In the genomic region with DNA sequence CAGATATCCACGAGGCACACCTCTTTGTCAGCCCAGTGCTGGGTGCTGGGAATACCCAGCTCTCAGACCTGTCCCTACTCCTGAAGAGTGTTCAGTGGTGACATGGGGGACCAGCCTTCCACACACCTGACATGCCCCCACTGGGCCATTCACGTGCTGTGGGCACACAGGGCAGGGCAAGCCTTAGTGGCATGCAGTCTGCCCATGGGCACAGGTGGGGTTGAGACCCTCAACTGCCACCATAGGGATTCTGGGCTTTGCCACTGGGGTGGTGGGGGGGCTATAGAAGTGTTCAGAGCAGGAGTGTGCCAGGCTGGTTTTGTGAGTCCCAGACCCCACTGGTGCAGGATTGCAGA, we compare ENCODE assay signal across 21 cellular contexts. TPM values are rescaled to one million over a fixed set of nuclear protein-coding genes. Genes with fewer than 3 reads are reported as not detected.
DNase-seq lines count a peak whose midpoint lies in the region; ATAC-seq lines count a peak whose summit lies in the region.
"Had no signal": no experiment of that assay in that cellular context is flagged by ENCODE, and none has a peak within 500 bp of the region (broad histone marks: within the 10 kb centered on the region; RNA-seq: fewer than 3 reads in every experiment).

No MANE protein-coding gene starts in this region.

- H3K27ac Mint-ChIP-seq in naive thymus-derived CD4-positive, alpha-beta T cell, result no peak overlapping the region
- H3K27ac Mint-ChIP-seq: CD8-positive, alpha-beta T cell; HFFc6 had no signal

- no peaks in the 10 kb centered on the region for H3K9me3 ChIP-seq in naive thymus-derived CD4-positive, alpha-beta T cell (ENCODE audit: control insufficient read depth in 2 of 3, low read length in 3 of 3)
- H3K9me3 ChIP-seq in aorta (ENCODE audit: control insufficient read depth, low read length), result no peaks in the 10 kb centered on the region

- no peaks in the 10 kb centered on the region for H3K4me1 ChIP-seq in naive thymus-derived CD4-positive, alpha-beta T cell (ENCODE audit: control insufficient read depth in 2 of 2, insufficient read depth in 2 of 2, low read length in 2 of 2)
- H3K4me1 ChIP-seq in aorta (ENCODE audit: control insufficient read depth in 1 of 2, insufficient read depth in 2 of 2, low read length in 2 of 2), result no peaks in the 10 kb centered on the region

- no peaks in the 10 kb centered on the region for H3K27me3 Mint-ChIP-seq in naive thymus-derived CD4-positive, alpha-beta T cell

- no peaks in the 10 kb centered on the region for H3K27me3 ChIP-seq in naive thymus-derived CD4-positive, alpha-beta T cell (ENCODE audit: control insufficient read depth in 2 of 2, insufficient read depth in 2 of 2, low read length in 2 of 2)
- H3K27me3 ChIP-seq in aorta (ENCODE audit: control insufficient read depth in 1 of 2, insufficient read depth in 2 of 2, low read length in 1 of 2), result no peaks in the 10 kb centered on the region
- H3K27me3 ChIP-seq: BLaER1 treated with 17β-estradiol and CSF1 and Interleukin-3, amounts not matched to agents 10 nM and 100 nM had no signal

- peaks cover 0 to 3% (median 0%) of the 10 kb centered on the region in 11 donors for H3K9me3 Mint-ChIP-seq in naive thymus-derived CD4-positive, alpha-beta T cell
- H3K9me3 Mint-ChIP-seq: CD8-positive, alpha-beta T cell had no signal

- DNase-seq in Right ventricle myocardium superior (peak; percentile 29), cardiac septum (ENCODE audit: low spot score) (no peak), aorta (no peak)
- DNase-seq in naive thymus-derived CD4-positive, alpha-beta T cell, result no peak
- DNase-seq in stimulated activated naive CD8-positive, alpha-beta T cell treated with anti-CD3 and anti-CD28 coated beads, Interleukin-15, Interleukin-2, amounts not matched to agents 100 U/mL and 50 U/mL, for 24 hours, result no peak
- no peak for DNase-seq in central memory CD4-positive, alpha-beta T cell
- DNase-seq: 8988T; Calu3; CD8-positive, alpha-beta T cell; DMS79 treated with DMSO at 0.1 percent for 48 hours; GF-D8; GOT3; H7; HFFc6; IMR-90 had no signal

- ATAC-seq in Right ventricle myocardium superior (ENCODE audit: poor library complexity) (no peak), aorta (ENCODE audit: low FRiP score) (peak; percentile 29), GM21576 (IDR thresholded peaks at IDR 0.05; ENCODE audit: unreplicated experiment) (no peak), HG02870 (IDR thresholded peaks at IDR 0.05; ENCODE audit: unreplicated experiment) (no peak)
- peak; percentile 14 for ATAC-seq in naive thymus-derived CD4-positive, alpha-beta T cell
- ATAC-seq in stimulated activated naive CD8-positive, alpha-beta T cell treated with anti-CD3 and anti-CD28 coated beads, Interleukin-15, Interleukin-2, amounts not matched to agents 100 U/mL and 50 U/mL, for 24 hours, result peak; percentile 6
- ATAC-seq: CD8-positive, alpha-beta T cell; HCT116 had no signal

- H3K27ac ChIP-seq in naive thymus-derived CD4-positive, alpha-beta T cell (ENCODE audit: low read depth, low read length), result no peak overlapping the region
- no peak overlapping the region for H3K27ac ChIP-seq in aorta (ENCODE audit: low read depth in 1 of 2, low read length in 2 of 2)
- H3K27ac ChIP-seq: BLaER1 treated with 17β-estradiol and CSF1 and Interleukin-3, amounts not matched to agents 10 nM and 100 nM had no signal

- H3K36me3 ChIP-seq in naive thymus-derived CD4-positive, alpha-beta T cell (ENCODE audit: control insufficient read depth in 2 of 3, insufficient read depth in 3 of 3, low read length in 3 of 3), result no peaks in the 10 kb centered on the region
- no peaks in the 10 kb centered on the region for H3K36me3 ChIP-seq in aorta (ENCODE audit: control insufficient read depth in 1 of 2, insufficient read depth in 2 of 2, low read length in 1 of 2)
- H3K36me3 ChIP-seq: BLaER1 treated with 17β-estradiol and CSF1 and Interleukin-3, amounts not matched to agents 10 nM and 100 nM had no signal

- 58 to 64% methylated on average over 2 of the region's 2 CpGs for WGBS in aorta, 2 donors

- intact Hi-C loops in Right ventricle myocardium superior (cut with DNase I) (no loop called here), cardiac septum (cut with DNase I) (no loop called here), aorta (cut with DNase I) (no loop called here)
- intact Hi-C loops in naive thymus-derived CD4-positive, alpha-beta T cell (cut with micrococcal nuclease), result no loop called here

- CTCF ChIA-PET in naive thymus-derived CD4-positive, alpha-beta T cell (lab: Charles Lee), result no interaction called here

- H3K4me3 Mint-ChIP-seq in naive thymus-derived CD4-positive, alpha-beta T cell, result no peak overlapping the region
- H3K4me3 Mint-ChIP-seq: CD8-positive, alpha-beta T cell; HFFc6 had no signal

- no peak overlapping the region for H3K4me3 ChIP-seq in naive thymus-derived CD4-positive, alpha-beta T cell (ENCODE audit: low read length)
- no peak overlapping the region for H3K4me3 ChIP-seq in aorta (ENCODE audit: low read length in 2 of 2)
- H3K4me3 ChIP-seq: BLaER1 treated with 17β-estradiol and CSF1 and Interleukin-3, amounts not matched to agents 10 nM and 100 nM had no signal

- POLR2A ChIA-PET in naive thymus-derived CD4-positive, alpha-beta T cell (lab: Charles Lee), result no interaction called here

- no peaks in the 10 kb centered on the region for H3K36me3 Mint-ChIP-seq in naive thymus-derived CD4-positive, alpha-beta T cell
- H3K36me3 Mint-ChIP-seq: CD8-positive, alpha-beta T cell had no signal

- H3K4me1 Mint-ChIP-seq in naive thymus-derived CD4-positive, alpha-beta T cell, result no peaks in the 10 kb centered on the region

RNA-seq across cellular contexts. Expression of gene PSAPL1, which starts 16.7 kb away (rescaled TPM):
- not detected for total RNA-seq in Right ventricle myocardium superior
- not detected for total RNA-seq in cardiac septum
- not detected for total RNA-seq in naive thymus-derived CD4-positive, alpha-beta T cell
- polyA plus RNA-seq in naive thymus-derived CD4-positive, alpha-beta T cell, result not detected
- not detected for total RNA-seq in aorta
- polyA plus RNA-seq in aorta, result not detected
- total RNA-seq: A673; Calu3; CD8-positive, alpha-beta T cell; HFFc6; IMR-90 had no signal
- polyA plus RNA-seq: AG04450, IMR-90 had no signal

Comparison
In these comparisons a context has a peak if more than half of its experiments do, and no peak if none do; other contexts are left out.
1. ATAC-seq: peak in naive thymus-derived CD4-positive, alpha-beta T cell (single experiment), stimulated activated naive CD8-positive, alpha-beta T cell treated with anti-CD3 and anti-CD28 coated beads, Interleukin-15, Interleukin-2, amounts not matched to agents 100 U/mL and 50 U/mL, for 24 hours (single experiment) and aorta (single experiment); none in Right ventricle myocardium superior (single experiment), GM21576 (single experiment) and HG02870 (single experiment).